27 cellular contexts compared by ENCODE assay signal in genomic region chr6:36243562-36244212, GRCh38. TPM values are rescaled to one million over a fixed set of nuclear protein-coding genes. Genes with fewer than 3 reads are reported as not detected.
"Had no signal": no experiment of that assay in that cellular context is flagged by ENCODE, and none has a peak within 500 bp of the region (broad histone marks: within the 10 kb centered on the region; RNA-seq: fewer than 3 reads in every experiment).

No MANE protein-coding gene starts in this region.

- ATAC-seq: gastrocnemius medialis; heart right ventricle; left cardiac atrium; left ventricle myocardium superior; psoas muscle; sciatic nerve; stimulated activated memory B cell treated with anti-CD40 and anti-IgM and Interleukin-4, amounts not matched to agents 10 μg/mL and 1 μg/mL and 100 μg/mL, for 72 hours had no signal

- H3K27ac ChIP-seq: epithelial cell of prostate, esophagus muscularis mucosa, gastrocnemius medialis, heart right ventricle, psoas muscle, spleen, tibial nerve had no signal

- FAIRE-seq: keratinocyte had no signal

- H3K4me3 ChIP-seq: dorsolateral prefrontal cortex, esophagus muscularis mucosa, gastrocnemius medialis, heart right ventricle, lung, psoas muscle, spleen, tibial nerve had no signal

- H3K36me3 ChIP-seq: esophagus muscularis mucosa, gastrocnemius medialis, heart right ventricle, spleen, tibial nerve had no signal

- H3K9me3 ChIP-seq: esophagus muscularis mucosa, gastrocnemius medialis, heart right ventricle, psoas muscle, spleen, tibial nerve had no signal

- DNase-seq: cortex of kidney; dorsolateral prefrontal cortex; effector memory CD4-positive, alpha-beta T cell; gastrocnemius medialis; heart right ventricle; hypothalamus; left cardiac atrium; left ventricle myocardium superior; mesenchymal stem cell; naive B cell; nephron progenitor cell; psoas muscle; retina; spleen; stimulated activated CD4-positive, alpha-beta T cell treated with anti-CD3 and anti-CD28 coated beads, Interleukin-15, amount 100 ng/mL, for 24 hours; stimulated activated CD4-positive, alpha-beta T cell treated with anti-CD3 and anti-CD28 coated beads, Interleukin-1b, Interleukin-23, amount 100 ng/mL, for 48 hours; stimulated activated CD4-positive, alpha-beta T cell treated with anti-CD3 and anti-CD28 coated beads, Interleukin-4, amount 100 ng/mL, for 24 hours had no signal

- H3K27me3 ChIP-seq: dorsolateral prefrontal cortex, esophagus muscularis mucosa, gastrocnemius medialis, spleen, tibial nerve had no signal

- H3K4me1 ChIP-seq: gastrocnemius medialis, psoas muscle had no signal

RNA-seq across cellular contexts. Expression of gene PNPLA1, which starts 26.2 kb away (rescaled TPM):
- total RNA-seq: chondrocyte, fibroblast of villous mesenchyme, gastrocnemius medialis, left cardiac atrium, left ventricle myocardium superior, psoas muscle, skeletal muscle tissue had no signal
- polyA plus RNA-seq: heart right ventricle had no signal
